Comparison of ENCODE assay signal across 2 cellular contexts in the genomic region with DNA sequence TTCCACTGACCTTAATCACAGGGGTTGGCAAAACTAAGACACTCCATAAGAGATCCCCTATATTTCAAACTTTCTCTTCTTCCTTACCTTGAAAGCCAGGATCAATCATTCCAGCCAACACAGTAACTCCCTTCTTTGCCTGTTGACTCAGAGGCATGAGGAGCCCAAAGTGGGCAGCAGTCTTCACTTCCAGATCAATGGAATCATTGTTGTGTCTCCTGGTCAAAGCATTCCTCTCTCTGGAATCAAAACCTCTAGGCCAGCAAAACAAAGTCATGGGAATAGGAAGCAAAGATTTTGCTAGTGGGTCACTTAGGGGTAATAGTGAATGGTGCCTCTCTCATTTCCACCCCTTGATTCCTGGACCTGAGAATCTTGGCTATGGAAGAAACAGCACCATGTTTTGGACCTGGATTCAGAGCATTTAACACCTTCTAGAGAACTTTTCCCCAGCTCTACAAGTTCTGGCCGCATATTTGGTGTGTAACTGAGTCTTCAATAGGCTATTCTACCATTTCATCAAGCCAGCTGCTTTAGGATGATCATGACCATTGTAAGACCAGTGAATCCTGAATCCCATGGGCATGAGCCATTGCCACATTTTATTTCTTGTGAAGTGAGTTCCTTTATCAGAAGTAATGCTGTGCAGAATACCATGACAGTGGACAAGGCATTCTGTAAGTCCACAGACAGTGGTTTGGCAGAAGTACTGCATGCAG.
A peak's percentile ranks its signal among the peaks of the same experiment; 100 is the strongest.
TF ChIP-seq lines count a peak whose summit lies in the region.

No MANE protein-coding gene starts in this region.

TF ChIP-seq in HepG2, 621 proteins besides CTCF, POLR2A, EP300 and RAD21 (continued from another document and continues in another):
- TF ChIP-seq, protein P1, sequence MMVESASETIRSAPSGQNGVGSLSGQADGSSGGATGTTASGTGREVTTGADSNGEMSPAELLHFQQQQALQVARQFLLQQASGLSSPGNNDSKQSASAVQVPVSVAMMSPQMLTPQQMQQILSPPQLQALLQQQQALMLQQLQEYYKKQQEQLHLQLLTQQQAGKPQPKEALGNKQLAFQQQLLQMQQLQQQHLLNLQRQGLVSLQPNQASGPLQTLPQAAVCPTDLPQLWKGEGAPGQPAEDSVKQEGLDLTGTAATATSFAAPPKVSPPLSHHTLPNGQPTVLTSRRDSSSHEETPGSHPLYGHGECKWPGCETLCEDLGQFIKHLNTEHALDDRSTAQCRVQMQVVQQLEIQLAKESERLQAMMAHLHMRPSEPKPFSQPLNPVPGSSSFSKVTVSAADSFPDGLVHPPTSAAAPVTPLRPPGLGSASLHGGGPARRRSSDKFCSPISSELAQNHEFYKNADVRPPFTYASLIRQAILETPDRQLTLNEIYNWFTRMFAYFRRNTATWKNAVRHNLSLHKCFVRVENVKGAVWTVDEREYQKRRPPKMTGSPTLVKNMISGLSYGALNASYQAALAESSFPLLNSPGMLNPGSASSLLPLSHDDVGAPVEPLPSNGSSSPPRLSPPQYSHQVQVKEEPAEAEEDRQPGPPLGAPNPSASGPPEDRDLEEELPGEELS (CRISPR knock-in tag; IDR thresholded peaks at IDR 0.05) = peak; percentile 37; the same call in 1 of the 2 replicates
- no peak for TF ChIP-seq HCFC1 (IDR thresholded peaks at IDR 0.05; ENCODE audit: low read depth, low read length)
- TF ChIP-seq, protein P2, sequence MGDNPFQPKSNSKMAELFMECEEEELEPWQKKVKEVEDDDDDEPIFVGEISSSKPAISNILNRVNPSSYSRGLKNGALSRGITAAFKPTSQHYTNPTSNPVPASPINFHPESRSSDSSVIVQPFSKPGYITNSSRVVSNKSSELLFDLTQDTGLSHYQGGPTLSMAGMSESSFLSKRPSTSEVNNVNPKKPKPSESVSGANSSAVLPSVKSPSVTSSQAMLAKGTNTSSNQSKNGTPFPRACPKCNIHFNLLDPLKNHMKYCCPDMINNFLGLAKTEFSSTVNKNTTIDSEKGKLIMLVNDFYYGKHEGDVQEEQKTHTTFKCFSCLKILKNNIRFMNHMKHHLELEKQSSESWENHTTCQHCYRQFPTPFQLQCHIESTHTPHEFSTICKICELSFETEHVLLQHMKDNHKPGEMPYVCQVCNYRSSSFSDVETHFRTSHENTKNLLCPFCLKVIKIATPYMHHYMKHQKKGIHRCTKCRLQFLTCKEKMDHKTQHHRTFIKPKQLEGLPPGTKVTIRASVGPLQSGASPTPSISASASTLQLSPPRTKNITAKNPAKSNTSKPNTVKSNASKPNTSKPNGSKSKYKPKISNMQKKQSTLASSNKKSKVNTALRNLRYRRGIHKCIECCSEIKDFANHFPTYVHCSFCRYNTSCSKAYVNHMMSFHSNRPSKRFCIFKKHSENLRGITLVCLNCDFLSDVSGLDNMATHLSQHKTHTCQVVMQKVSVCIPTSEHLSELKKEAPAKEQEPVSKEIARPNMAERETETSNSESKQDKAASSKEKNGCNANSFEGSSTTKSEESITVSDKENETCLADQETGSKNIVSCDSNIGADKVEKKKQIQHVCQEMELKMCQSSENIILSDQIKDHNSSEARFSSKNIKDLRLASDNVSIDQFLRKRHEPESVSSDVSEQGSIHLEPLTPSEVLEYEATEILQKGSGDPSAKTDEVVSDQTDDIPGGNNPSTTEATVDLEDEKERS (CRISPR knock-in tag; IDR thresholded peaks at IDR 0.05) = no peak
- TF ChIP-seq, protein P3, sequence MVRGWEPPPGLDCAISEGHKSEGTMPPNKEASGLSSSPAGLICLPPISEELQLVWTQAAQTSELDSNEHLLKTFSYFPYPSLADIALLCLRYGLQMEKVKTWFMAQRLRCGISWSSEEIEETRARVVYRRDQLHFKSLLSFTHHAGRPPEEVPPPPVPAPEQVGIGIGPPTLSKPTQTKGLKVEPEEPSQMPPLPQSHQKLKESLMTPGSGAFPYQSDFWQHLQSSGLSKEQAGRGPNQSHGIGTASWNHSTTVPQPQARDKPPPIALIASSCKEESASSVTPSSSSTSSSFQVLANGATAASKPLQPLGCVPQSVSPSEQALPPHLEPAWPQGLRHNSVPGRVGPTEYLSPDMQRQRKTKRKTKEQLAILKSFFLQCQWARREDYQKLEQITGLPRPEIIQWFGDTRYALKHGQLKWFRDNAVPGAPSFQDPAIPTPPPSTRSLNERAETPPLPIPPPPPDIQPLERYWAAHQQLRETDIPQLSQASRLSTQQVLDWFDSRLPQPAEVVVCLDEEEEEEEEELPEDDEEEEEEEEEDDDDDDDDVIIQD (CRISPR knock-in tag; IDR thresholded peaks at IDR 0.05; ENCODE audit: low read depth) = peak; percentile 83
- TF ChIP-seq RXRB (CRISPR knock-in tag; IDR thresholded peaks at IDR 0.05; ENCODE audit: borderline replicate concordance) = peak; percentile 81; the same call in 1 of the 2 replicates
- peak; percentile 73; the same call in 1 of the 2 replicates for TF ChIP-seq POGZ (CRISPR knock-in tag; IDR thresholded peaks at IDR 0.05)
- TF ChIP-seq SOX6 (IDR thresholded peaks at IDR 0.05) = no peak
- TF ChIP-seq SOX6 (CRISPR knock-in tag; IDR thresholded peaks at IDR 0.05) = peak; percentile 91
- TF ChIP-seq MYNN (CRISPR knock-in tag; IDR thresholded peaks at IDR 0.05; ENCODE audit: low read depth) = no peak
- TF ChIP-seq EEA1 (CRISPR knock-in tag; IDR thresholded peaks at IDR 0.05; ENCODE audit: borderline replicate concordance) = no peak
- no peak for TF ChIP-seq ZSCAN12 (CRISPR knock-in tag; IDR thresholded peaks at IDR 0.05)
- TF ChIP-seq MTF1 (CRISPR knock-in tag; IDR thresholded peaks at IDR 0.05) = no peak
- peak; percentile 99 for TF ChIP-seq ZNF644 (CRISPR knock-in tag; IDR thresholded peaks at IDR 0.05; ENCODE audit: low read depth)
- peak; percentile 65; the same call in 1 of the 2 replicates for TF ChIP-seq ZNF205 (CRISPR knock-in tag; IDR thresholded peaks at IDR 0.05)
- TF ChIP-seq RNF2 (conservative IDR thresholded peaks at IDR 0.05; ENCODE audit: low read depth) = no peak
- TF ChIP-seq ZNF230 (CRISPR knock-in tag; IDR thresholded peaks at IDR 0.05) = no peak
- TF ChIP-seq ZNF44 (CRISPR knock-in tag; IDR thresholded peaks at IDR 0.05) = no peak
- 0 out of 2 replicates have a peak, but pooled peaks have one; percentile 47 for TF ChIP-seq ZNF589 (CRISPR knock-in tag; conservative IDR thresholded peaks at IDR 0.05)
- peak; percentile 89 for TF ChIP-seq FOXO1 (CRISPR knock-in tag; IDR thresholded peaks at IDR 0.05)
- TF ChIP-seq, protein P4, sequence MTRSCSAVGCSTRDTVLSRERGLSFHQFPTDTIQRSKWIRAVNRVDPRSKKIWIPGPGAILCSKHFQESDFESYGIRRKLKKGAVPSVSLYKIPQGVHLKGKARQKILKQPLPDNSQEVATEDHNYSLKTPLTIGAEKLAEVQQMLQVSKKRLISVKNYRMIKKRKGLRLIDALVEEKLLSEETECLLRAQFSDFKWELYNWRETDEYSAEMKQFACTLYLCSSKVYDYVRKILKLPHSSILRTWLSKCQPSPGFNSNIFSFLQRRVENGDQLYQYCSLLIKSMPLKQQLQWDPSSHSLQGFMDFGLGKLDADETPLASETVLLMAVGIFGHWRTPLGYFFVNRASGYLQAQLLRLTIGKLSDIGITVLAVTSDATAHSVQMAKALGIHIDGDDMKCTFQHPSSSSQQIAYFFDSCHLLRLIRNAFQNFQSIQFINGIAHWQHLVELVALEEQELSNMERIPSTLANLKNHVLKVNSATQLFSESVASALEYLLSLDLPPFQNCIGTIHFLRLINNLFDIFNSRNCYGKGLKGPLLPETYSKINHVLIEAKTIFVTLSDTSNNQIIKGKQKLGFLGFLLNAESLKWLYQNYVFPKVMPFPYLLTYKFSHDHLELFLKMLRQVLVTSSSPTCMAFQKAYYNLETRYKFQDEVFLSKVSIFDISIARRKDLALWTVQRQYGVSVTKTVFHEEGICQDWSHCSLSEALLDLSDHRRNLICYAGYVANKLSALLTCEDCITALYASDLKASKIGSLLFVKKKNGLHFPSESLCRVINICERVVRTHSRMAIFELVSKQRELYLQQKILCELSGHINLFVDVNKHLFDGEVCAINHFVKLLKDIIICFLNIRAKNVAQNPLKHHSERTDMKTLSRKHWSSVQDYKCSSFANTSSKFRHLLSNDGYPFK (CRISPR knock-in tag; IDR thresholded peaks at IDR 0.05; ENCODE audit: borderline replicate concordance) = no peak

TF ChIP-seq in WTC11, 78 proteins besides CTCF, POLR2A, EP300 and RAD21 (continued from another document):
- TF ChIP-seq, protein P5, sequence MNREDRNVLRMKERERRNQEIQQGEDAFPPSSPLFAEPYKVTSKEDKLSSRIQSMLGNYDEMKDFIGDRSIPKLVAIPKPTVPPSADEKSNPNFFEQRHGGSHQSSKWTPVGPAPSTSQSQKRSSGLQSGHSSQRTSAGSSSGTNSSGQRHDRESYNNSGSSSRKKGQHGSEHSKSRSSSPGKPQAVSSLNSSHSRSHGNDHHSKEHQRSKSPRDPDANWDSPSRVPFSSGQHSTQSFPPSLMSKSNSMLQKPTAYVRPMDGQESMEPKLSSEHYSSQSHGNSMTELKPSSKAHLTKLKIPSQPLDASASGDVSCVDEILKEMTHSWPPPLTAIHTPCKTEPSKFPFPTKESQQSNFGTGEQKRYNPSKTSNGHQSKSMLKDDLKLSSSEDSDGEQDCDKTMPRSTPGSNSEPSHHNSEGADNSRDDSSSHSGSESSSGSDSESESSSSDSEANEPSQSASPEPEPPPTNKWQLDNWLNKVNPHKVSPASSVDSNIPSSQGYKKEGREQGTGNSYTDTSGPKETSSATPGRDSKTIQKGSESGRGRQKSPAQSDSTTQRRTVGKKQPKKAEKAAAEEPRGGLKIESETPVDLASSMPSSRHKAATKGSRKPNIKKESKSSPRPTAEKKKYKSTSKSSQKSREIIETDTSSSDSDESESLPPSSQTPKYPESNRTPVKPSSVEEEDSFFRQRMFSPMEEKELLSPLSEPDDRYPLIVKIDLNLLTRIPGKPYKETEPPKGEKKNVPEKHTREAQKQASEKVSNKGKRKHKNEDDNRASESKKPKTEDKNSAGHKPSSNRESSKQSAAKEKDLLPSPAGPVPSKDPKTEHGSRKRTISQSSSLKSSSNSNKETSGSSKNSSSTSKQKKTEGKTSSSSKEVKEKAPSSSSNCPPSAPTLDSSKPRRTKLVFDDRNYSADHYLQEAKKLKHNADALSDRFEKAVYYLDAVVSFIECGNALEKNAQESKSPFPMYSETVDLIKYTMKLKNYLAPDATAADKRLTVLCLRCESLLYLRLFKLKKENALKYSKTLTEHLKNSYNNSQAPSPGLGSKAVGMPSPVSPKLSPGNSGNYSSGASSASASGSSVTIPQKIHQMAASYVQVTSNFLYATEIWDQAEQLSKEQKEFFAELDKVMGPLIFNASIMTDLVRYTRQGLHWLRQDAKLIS (CRISPR knock-in tag; IDR thresholded peaks at IDR 0.05; ENCODE audit: borderline replicate concordance) = no peak
